Comparison of ENCODE assay signal across 10 cellular contexts in the genomic region with DNA sequence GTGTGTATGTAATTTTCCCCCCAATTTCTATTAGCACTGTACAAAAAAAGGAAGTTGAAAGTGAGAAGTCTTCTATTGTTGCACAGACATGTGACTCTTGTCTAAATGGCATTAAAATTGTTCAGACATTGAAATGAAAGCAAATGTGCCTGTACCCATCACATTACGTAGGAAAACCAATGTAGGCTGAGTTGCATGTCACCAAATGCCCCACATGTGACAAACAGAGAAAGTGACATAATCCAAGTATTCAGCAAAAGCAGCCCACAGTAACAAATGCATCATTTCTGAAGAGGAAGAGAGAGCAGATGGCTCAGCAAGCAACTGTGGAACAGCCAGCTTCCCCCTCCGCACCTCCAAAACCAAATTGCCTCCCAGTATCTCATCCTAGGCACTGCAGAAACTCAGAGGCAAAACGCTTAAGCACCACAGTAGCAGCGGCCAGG.
DNase-seq lines count a peak whose midpoint lies in the region; ATAC-seq, FAIRE-seq and TF ChIP-seq lines count a peak whose summit lies in the region.
"Had no signal": no experiment of that assay in that cellular context is flagged by ENCODE, and none has a peak within 500 bp of the region (broad histone marks: within the 10 kb centered on the region; RNA-seq: fewer than 3 reads in every experiment).

No MANE protein-coding gene starts in this region.

- H3K9me3 ChIP-seq in psoas muscle = no peaks in the 10 kb centered on the region
- no peaks in the 10 kb centered on the region for H3K9me3 ChIP-seq in SJCRH30 (replicated peaks)

- H3K27ac ChIP-seq in psoas muscle (no peak overlapping the region), SJCRH30 (no peak overlapping the region)

- TF ChIP-seq CTCF in psoas muscle (IDR thresholded peaks at IDR 0.05) = no peak

- WGBS in psoas muscle, 3 donors = 71 to 79% (median 76%) methylated on average over 4 of the region's 4 CpGs

- no peaks in the 10 kb centered on the region for H3K36me3 ChIP-seq in psoas muscle (ENCODE audit: insufficient read depth in 1 of 2, low read depth in 1 of 2)
- no peaks in the 10 kb centered on the region for H3K36me3 ChIP-seq in SJCRH30

- ATAC-seq in GM21526 (IDR thresholded peaks at IDR 0.05; ENCODE audit: low FRiP score, unreplicated experiment) (peak; percentile 73), HG03521 (IDR thresholded peaks at IDR 0.05; ENCODE audit: unreplicated experiment) (peak; percentile 85), psoas muscle (no peak)
- ATAC-seq: Panc1 had no signal

- peak; percentile 90 for FAIRE-seq in GM18507 (lab: Jason Lieb, UNC)
- FAIRE-seq: astrocyte had no signal

- intact Hi-C loops in psoas muscle (cut with DNase I) = no loop called here

- H3K27me3 ChIP-seq in psoas muscle (ENCODE audit: insufficient read depth in 3 of 3, low read length in 2 of 3) (no peaks in the 10 kb centered on the region), SJCRH30 (no peaks in the 10 kb centered on the region)

- DNase-seq in GM18507 (ENCODE audit: extremely low spot score, insufficient read length, low read depth) = no peak
- peak; percentile 13 to 50 for DNase-seq in hippocampal formation (lab: John Stamatoyannopoulos, UW)
- DNase-seq in psoas muscle = no peak
- DNase-seq in OCI-M1 (lab: John Stamatoyannopoulos, UW) = no peak
- DNase-seq in UCSD-AML1 (lab: John Stamatoyannopoulos, UW; ENCODE audit: unreplicated experiment) = no peak
- DNase-seq in SJCRH30 = no peak

- H3K4me3 ChIP-seq in psoas muscle (no peak overlapping the region), SJCRH30 (no peak overlapping the region)

- H3K4me1 ChIP-seq in psoas muscle = no peaks in the 10 kb centered on the region
- H3K4me1 ChIP-seq in SJCRH30 = 0 out of 2 replicates have a peak, but pooled peaks cover 3% of the 10 kb centered on the region

Comparison
In these comparisons a context has a peak if more than half of its experiments do, and no peak if none do; other contexts are left out.
1. DNase-seq: peak in hippocampal formation (2 of 2); none in GM18507 (single experiment), psoas muscle (0 of 2), OCI-M1 (single experiment), UCSD-AML1 (single experiment) and SJCRH30 (0 of 2).
2. ATAC-seq: peak in GM21526 (single experiment) and HG03521 (single experiment); none in psoas muscle (0 of 4).